Comparison of ENCODE assay signal across 2 cellular contexts in genomic region chr16:30896890-30897730, GRCh38.
TF ChIP-seq lines count a peak whose summit lies in the region.

No MANE protein-coding gene starts in this region.

TF ChIP-seq in IMR-90, 13 proteins besides CTCF, POLR2A, EP300 and RAD21:
- no peak for TF ChIP-seq MAZ (IDR thresholded peaks at IDR 0.05; ENCODE audit: borderline replicate concordance, low read depth, low read length)
- no peak for TF ChIP-seq SMC3 (IDR thresholded peaks at IDR 0.05; ENCODE audit: low read depth, low read length)
- TF ChIP-seq RFX5 (IDR thresholded peaks at IDR 0.05; ENCODE audit: low read depth, low read length): no peak
- TF ChIP-seq MAFK (IDR thresholded peaks at IDR 0.05; ENCODE audit: low read depth, low read length): peak; percentile 28; the same call in 1 of the 2 replicates
- no peak for TF ChIP-seq MXI1 (IDR thresholded peaks at IDR 0.05; ENCODE audit: borderline replicate concordance, low read depth, low read length)

TF ChIP-seq in SK-N-SH treated with all-trans-retinoic acid at 6 μM for 48 hours, 23 proteins besides CTCF, POLR2A, EP300 and RAD21:
- TF ChIP-seq ZFP3 (CRISPR knock-in tag; IDR thresholded peaks at IDR 0.05) (peak; percentile 28; the same call in 1 of the 2 replicates), TSHZ2 (CRISPR knock-in tag; IDR thresholded peaks at IDR 0.05) (peak; percentile 56; the same call in 1 of the 2 replicates), TOX (CRISPR knock-in tag; IDR thresholded peaks at IDR 0.05; ENCODE audit: borderline replicate concordance) (no peak), POU6F1 (CRISPR knock-in tag; IDR thresholded peaks at IDR 0.05; ENCODE audit: borderline replicate concordance, low read depth) (no peak), ISL1 (CRISPR knock-in tag; IDR thresholded peaks at IDR 0.05) (no peak), OSR1 (CRISPR knock-in tag; IDR thresholded peaks at IDR 0.05) (no peak), RARB (CRISPR knock-in tag; IDR thresholded peaks at IDR 0.05) (no peak), ZNF70 (CRISPR knock-in tag; IDR thresholded peaks at IDR 0.05) (no peak)
